Comparison of ENCODE assay signal across 26 cellular contexts in the genomic region with DNA sequence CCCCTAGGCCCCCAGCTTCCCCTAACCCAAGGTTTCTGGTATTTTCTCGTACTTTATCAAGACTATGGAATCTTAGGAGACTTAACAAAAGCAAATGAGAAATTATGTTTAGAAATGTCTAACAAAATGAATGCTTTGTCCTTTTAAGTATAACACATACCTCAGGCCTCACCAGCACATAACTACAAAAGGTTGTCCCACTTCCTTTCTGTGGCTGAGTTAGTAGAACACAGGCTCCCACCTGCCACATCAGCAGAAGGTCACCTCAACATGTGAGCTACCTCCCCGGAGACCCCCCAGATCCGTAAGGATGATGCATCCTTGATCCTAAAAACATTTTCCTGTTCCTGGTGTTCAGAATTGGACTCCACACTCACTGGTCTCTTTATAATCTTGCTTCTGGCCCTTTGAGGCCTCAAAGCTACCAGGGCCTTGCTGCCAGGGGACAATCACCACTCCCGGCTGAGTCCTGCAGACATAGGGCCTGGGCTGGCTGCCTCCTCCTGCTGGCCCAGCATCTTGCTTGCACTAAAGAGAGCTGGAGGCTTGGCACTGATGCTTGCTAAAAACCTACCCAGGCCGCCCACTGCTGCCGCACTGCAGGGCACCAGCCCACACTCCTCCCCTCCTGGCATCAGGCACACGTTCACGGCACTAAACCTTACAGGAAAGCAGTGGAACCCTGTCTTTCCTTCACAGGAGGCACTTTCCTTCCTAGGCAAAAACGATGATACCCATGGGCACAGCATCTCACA. TPM values are rescaled to one million over a fixed set of nuclear protein-coding genes. Genes with fewer than 3 reads are reported as not detected.
A peak's percentile ranks its signal among the peaks of the same experiment; 100 is the strongest.
DNase-seq lines count a peak whose midpoint lies in the region; ATAC-seq and TF ChIP-seq lines count a peak whose summit lies in the region.
"Had no signal": no experiment of that assay in that cellular context is flagged by ENCODE, and none has a peak within 500 bp of the region (broad histone marks: within the 10 kb centered on the region; RNA-seq: fewer than 3 reads in every experiment).

No MANE protein-coding gene starts in this region.

- peaks cover 48% of the 10 kb centered on the region for H3K4me1 Mint-ChIP-seq in activated CD8-positive, alpha-beta T cell treated with anti-CD3 and anti-CD28 coated beads, Interleukin-2, amount 10 ng/mL, durations not matched to agents 7 days and 5 days (ENCODE audit: low read depth)

- H3K4me3 ChIP-seq in left ventricle myocardium inferior (no peak overlapping the region), thymus (ENCODE audit: low read length) (no peak overlapping the region)
- H3K4me3 ChIP-seq: BLaER1, cardiac muscle cell, GM12878, heart right ventricle, SJSA1, suprapubic skin, vagina had no signal

- no peak for ATAC-seq in activated CD8-positive, alpha-beta T cell treated with anti-CD3 and anti-CD28 coated beads, Interleukin-2, amount 10 ng/mL, durations not matched to agents 7 days and 5 days
- ATAC-seq: activated CD4-positive, alpha-beta T cell treated with anti-CD3 and anti-CD28 coated beads for 36 hours; GM12878; left colon; T-cell had no signal

- 62% methylated on average over 9 of the region's 9 CpGs for WGBS in thymus

- peak overlapping the region; percentile 16 for H3K27ac ChIP-seq in left ventricle myocardium inferior (replicated peaks)
- H3K27ac ChIP-seq in thymus (ENCODE audit: low read depth), result peak overlapping the region; percentile 69
- H3K27ac ChIP-seq: BLaER1, cardiac muscle cell, KMS-11, SJSA1, suprapubic skin, vagina had no signal

- H3K9me3 ChIP-seq in left ventricle myocardium inferior (replicated peaks) (no peaks in the 10 kb centered on the region), thymus (ENCODE audit: control insufficient read depth) (no peaks in the 10 kb centered on the region)
- H3K9me3 ChIP-seq: BLaER1, heart right ventricle, SJSA1, suprapubic skin, vagina had no signal

- intact Hi-C loops in left ventricle myocardium inferior (cut with micrococcal nuclease) (no loop called here), cardiac septum (cut with DNase I) (no loop called here), head of caudate nucleus (cut with DNase I) (no loop called here)

- POLR2A ChIA-PET in activated CD8-positive, alpha-beta T cell treated with anti-CD3 and anti-CD28 coated beads, Interleukin-2, amount 10 ng/mL, durations not matched to agents 7 days and 5 days (lab: Charles Lee), result interaction anchor here (1.6 kb wide), 1 partner anchor 26 kb away, joined by 6 read pairs; no protein-coding TSS in a partner anchor

- TF ChIP-seq CTCF in left ventricle myocardium inferior (IDR thresholded peaks at IDR 0.05; ENCODE audit: borderline replicate concordance), result peak; percentile 15

- H3K36me3 ChIP-seq in left ventricle myocardium inferior (no peaks in the 10 kb centered on the region), thymus (ENCODE audit: control insufficient read depth, insufficient read depth) (no peaks in the 10 kb centered on the region)
- H3K36me3 ChIP-seq: BLaER1, cardiac muscle cell, SJSA1, suprapubic skin, vagina had no signal

- peak overlapping the region; percentile 69 for H3K27ac Mint-ChIP-seq in activated CD8-positive, alpha-beta T cell treated with anti-CD3 and anti-CD28 coated beads, Interleukin-2, amount 10 ng/mL, durations not matched to agents 7 days and 5 days
- H3K27ac Mint-ChIP-seq: activated CD4-positive, alpha-beta T cell treated with anti-CD3 and anti-CD28 coated beads for 36 hours; activated naive CD4-positive, alpha-beta T cell treated with anti-CD3 and anti-CD28 coated beads, Interleukin-2, amount 10 ng/mL, durations not matched to agents 7 days and 5 days; progenitor cell of endocrine pancreas had no signal

- DNase-seq in left ventricle myocardium inferior (no peak), cardiac septum (ENCODE audit: low spot score) (no peak), head of caudate nucleus (peak in 41 of 42 donors; percentile 26 to 91 (median 67)), pons (ENCODE audit: low spot score) (no peak), NCI-H748 treated with DMSO at 0.1 percent for 48 hours (lab: John Stamatoyannopoulos, UW) (no peak), NCI-H187 treated with DMSO at 0.1 percent for 48 hours (lab: John Stamatoyannopoulos, UW) (no peak)
- DNase-seq in activated CD8-positive, alpha-beta T cell treated with anti-CD3 and anti-CD28 coated beads, Interleukin-2, amount 10 ng/mL, durations not matched to agents 7 days and 5 days, result peak; percentile 42
- DNase-seq: activated CD4-positive, alpha-beta T cell treated with anti-CD3 and anti-CD28 coated beads for 36 hours; activated naive CD4-positive, alpha-beta T cell treated with anti-CD3 and anti-CD28 coated beads, Interleukin-2, amount 10 ng/mL, durations not matched to agents 7 days and 5 days; aorta; left colon; midbrain; NCI-H510A; T-cell had no signal

- H3K4me1 ChIP-seq in left ventricle myocardium inferior, result peaks cover 96% of the 10 kb centered on the region
- peaks cover 25% of the 10 kb centered on the region for H3K4me1 ChIP-seq in thymus (ENCODE audit: control insufficient read depth, insufficient read depth, low read length)

- H3K27me3 ChIP-seq in left ventricle myocardium inferior (ENCODE audit: low read depth), result no peaks in the 10 kb centered on the region
- no peaks in the 10 kb centered on the region for H3K27me3 ChIP-seq in thymus (ENCODE audit: control insufficient read depth, insufficient read depth)
- H3K27me3 ChIP-seq: BLaER1, cardiac muscle cell, heart right ventricle, SJSA1, suprapubic skin, vagina had no signal

- H3K4me3 Mint-ChIP-seq in activated CD8-positive, alpha-beta T cell treated with anti-CD3 and anti-CD28 coated beads, Interleukin-2, amount 10 ng/mL, durations not matched to agents 7 days and 5 days, result peak overlapping the region; percentile 57
- H3K4me3 Mint-ChIP-seq: activated CD4-positive, alpha-beta T cell treated with anti-CD3 and anti-CD28 coated beads for 36 hours; activated naive CD4-positive, alpha-beta T cell treated with anti-CD3 and anti-CD28 coated beads, Interleukin-2, amount 10 ng/mL, durations not matched to agents 7 days and 5 days; T-cell had no signal

- peaks cover 27% of the 10 kb centered on the region for H3K36me3 Mint-ChIP-seq in activated CD8-positive, alpha-beta T cell treated with anti-CD3 and anti-CD28 coated beads, Interleukin-2, amount 10 ng/mL, durations not matched to agents 7 days and 5 days (ENCODE audit: low read depth)
- H3K36me3 Mint-ChIP-seq: T-cell had no signal

- no peaks in the 10 kb centered on the region for H3K27me3 Mint-ChIP-seq in activated CD8-positive, alpha-beta T cell treated with anti-CD3 and anti-CD28 coated beads, Interleukin-2, amount 10 ng/mL, durations not matched to agents 7 days and 5 days (ENCODE audit: low read depth)
- H3K27me3 Mint-ChIP-seq: T-cell had no signal

- H3K9me3 Mint-ChIP-seq in activated CD8-positive, alpha-beta T cell treated with anti-CD3 and anti-CD28 coated beads, Interleukin-2, amount 10 ng/mL, durations not matched to agents 7 days and 5 days (ENCODE audit: insufficient read depth), result no peaks in the 10 kb centered on the region
- H3K9me3 Mint-ChIP-seq: activated naive CD4-positive, alpha-beta T cell treated with anti-CD3 and anti-CD28 coated beads, Interleukin-2, amount 10 ng/mL, durations not matched to agents 7 days and 5 days; T-cell had no signal

- CTCF ChIA-PET in activated CD8-positive, alpha-beta T cell treated with anti-CD3 and anti-CD28 coated beads, Interleukin-2, amount 10 ng/mL, durations not matched to agents 7 days and 5 days (lab: Charles Lee), result interaction anchor here (1.0 to 2.8 kb wide), 7 partner anchors 10 to 134 kb away, joined by 3 to 17 read pairs (median 4); a partner anchor contains a TSS

RNA-seq across cellular contexts. Expression of a gene that starts 2.9 kb away (rescaled TPM):
- 1.5 TPM for total RNA-seq in left ventricle myocardium inferior
- total RNA-seq in cardiac septum, result 1.3 TPM
- total RNA-seq in activated CD8-positive, alpha-beta T cell treated with anti-CD3 and anti-CD28 coated beads, Interleukin-2, amount 10 ng/mL, durations not matched to agents 7 days and 5 days, result 10 to 100 TPM; 10.1 to 11.2 TPM
- 19.1 TPM for polyA plus RNA-seq in thymus
- total RNA-seq: progenitor cell of endocrine pancreas, vagina had no signal
- polyA plus RNA-seq: neural cell had no signal

RNA-seq across cellular contexts. Expression of a gene that starts 39.2 kb away (rescaled TPM):
- total RNA-seq in left ventricle myocardium inferior (0.22 TPM), cardiac septum (0.81 TPM)
- total RNA-seq in activated CD8-positive, alpha-beta T cell treated with anti-CD3 and anti-CD28 coated beads, Interleukin-2, amount 10 ng/mL, durations not matched to agents 7 days and 5 days, result 10 to 100 TPM; 38.4 to 38.8 TPM
- 5.2 TPM for polyA plus RNA-seq in thymus
- total RNA-seq: cardiac muscle cell, H4, progenitor cell of endocrine pancreas, SJSA1 had no signal
- polyA plus RNA-seq: cardiac muscle cell, neural cell had no signal

RNA-seq across cellular contexts. Expression of a gene that starts 54.8 kb away (rescaled TPM):
- total RNA-seq in left ventricle myocardium inferior, result 2.7 TPM
- total RNA-seq in cardiac septum, result 5.4 TPM
- total RNA-seq in activated CD8-positive, alpha-beta T cell treated with anti-CD3 and anti-CD28 coated beads, Interleukin-2, amount 10 ng/mL, durations not matched to agents 7 days and 5 days, result not detected
- 64.3 TPM for polyA plus RNA-seq in thymus
- total RNA-seq: activated CD4-positive, alpha-beta T cell treated with anti-CD3 and anti-CD28 coated beads for 36 hours; cardiac muscle cell; H4; vagina had no signal
- polyA plus RNA-seq: cardiac muscle cell, neural cell had no signal

RNA-seq across cellular contexts. Expression of a gene that starts 56.0 kb away (rescaled TPM):
- total RNA-seq in left ventricle myocardium inferior (0.63 TPM), cardiac septum (1.3 TPM)
- 10 to 100 TPM; 70.8 to 70.9 TPM for total RNA-seq in activated CD8-positive, alpha-beta T cell treated with anti-CD3 and anti-CD28 coated beads, Interleukin-2, amount 10 ng/mL, durations not matched to agents 7 days and 5 days
- 2.4 TPM for polyA plus RNA-seq in thymus
- total RNA-seq: cardiac muscle cell, H4, progenitor cell of endocrine pancreas, SJSA1 had no signal
- polyA plus RNA-seq: cardiac muscle cell, neural cell had no signal

Comparison
In these comparisons a context has a peak if more than half of its experiments do, and no peak if none do; other contexts are left out.
1. DNase-seq: peak in activated CD8-positive, alpha-beta T cell treated with anti-CD3 and anti-CD28 coated beads, Interleukin-2, amount 10 ng/mL, durations not matched to agents 7 days and 5 days (single experiment) and head of caudate nucleus (41 of 42); none in left ventricle myocardium inferior (single experiment), cardiac septum (single experiment), pons (single experiment), NCI-H748 treated with DMSO at 0.1 percent for 48 hours (single experiment) and NCI-H187 treated with DMSO at 0.1 percent for 48 hours (single experiment).
2. RNA of a gene that starts 39.2 kb away (total RNA-seq): 38.4 to 38.8 TPM in activated CD8-positive, alpha-beta T cell treated with anti-CD3 and anti-CD28 coated beads, Interleukin-2, amount 10 ng/mL, durations not matched to agents 7 days and 5 days; 0.81 TPM in cardiac septum (single experiment) and 0.22 TPM in left ventricle myocardium inferior (single experiment); every median in the first group is over 10 times any median in the second.